Comparison of ENCODE assay signal across 18 cellular contexts in the genomic region with DNA sequence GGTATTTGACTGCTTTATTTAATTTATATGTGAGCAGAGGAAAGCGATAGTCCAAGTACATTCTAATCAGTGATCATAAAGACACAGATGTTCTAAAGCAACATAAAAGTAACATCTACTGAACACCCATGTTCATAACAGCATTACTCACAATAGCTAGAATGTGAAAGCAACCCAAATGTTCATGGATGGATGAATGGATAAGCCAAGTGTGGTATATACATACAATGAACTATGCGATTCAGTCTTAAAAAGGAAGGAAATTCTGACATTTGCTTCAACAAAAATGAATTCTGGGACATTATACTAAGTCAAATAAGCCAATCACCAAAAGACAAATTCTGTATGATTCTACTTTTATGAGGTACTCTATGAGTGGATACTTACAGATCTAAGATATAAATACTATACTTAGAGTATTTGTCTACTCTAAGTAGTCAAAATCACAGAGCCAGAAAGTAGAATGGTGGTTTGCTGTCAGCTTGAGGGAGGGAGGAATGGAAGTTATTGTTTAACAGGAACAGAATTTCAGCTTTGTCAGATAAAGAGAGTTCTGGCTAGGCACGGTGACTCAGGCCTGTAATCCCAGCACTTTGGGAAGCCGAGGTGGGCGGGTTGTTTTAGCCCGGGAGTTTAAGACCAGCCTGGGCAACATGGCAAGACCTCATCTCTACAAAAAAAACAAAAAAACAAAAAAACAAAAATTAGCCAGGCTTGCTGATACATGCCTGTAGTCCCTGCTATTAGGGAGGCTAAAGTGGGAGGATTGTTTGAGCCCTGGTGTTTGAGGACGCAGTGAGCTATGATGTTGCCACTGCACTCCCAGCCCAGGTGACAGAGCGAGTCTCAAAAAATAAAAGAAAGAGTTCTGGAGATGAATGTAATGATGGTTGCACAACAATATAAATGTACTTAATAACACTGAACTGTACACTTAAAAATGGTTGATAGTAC.
DNase-seq lines count a peak whose midpoint lies in the region; ATAC-seq, FAIRE-seq and TF ChIP-seq lines count a peak whose summit lies in the region.
"Had no signal": no experiment of that assay in that cellular context is flagged by ENCODE, and none has a peak within 500 bp of the region (broad histone marks: within the 10 kb centered on the region; RNA-seq: fewer than 3 reads in every experiment).

No MANE protein-coding gene starts in this region.

- peak overlapping the region; percentile 70 for H3K4me3 Mint-ChIP-seq in Caco-2 (ENCODE audit: unreplicated experiment)
- H3K4me3 Mint-ChIP-seq in natural killer cell treated with Interleukin-12 subunit alpha and Interleukin-12 subunit beta and Interleukin-15 and Interleukin-18, amount 100 ng/mL, for 72 hours = no peak overlapping the region
- H3K4me3 Mint-ChIP-seq: neural progenitor cell had no signal

- peak; percentile 85 for FAIRE-seq in endothelial cell of umbilical vein (lab: Jason Lieb, UNC)
- FAIRE-seq: D721Med had no signal

- H3K27me3 ChIP-seq in Caco-2 (replicated peaks; ENCODE audit: control insufficient read depth, insufficient read depth, low read length) (no peaks in the 10 kb centered on the region), endothelial cell of umbilical vein (ENCODE audit: control insufficient read depth in 2 of 2, insufficient read depth in 2 of 2, low read length in 2 of 2) (no peaks in the 10 kb centered on the region), left lung (no peaks in the 10 kb centered on the region)
- H3K27me3 ChIP-seq: heart right ventricle, neural progenitor cell, sigmoid colon had no signal

- H3K4me1 ChIP-seq in Caco-2 = peaks cover 79% of the 10 kb centered on the region
- H3K4me1 ChIP-seq in endothelial cell of umbilical vein (ENCODE audit: control insufficient read depth, extremely low read depth, insufficient read depth, low read length) = peaks cover 52% of the 10 kb centered on the region
- H3K4me1 ChIP-seq in left lung = peaks cover 0 to 7% of the 10 kb centered on the region in 2 donors
- H3K4me1 ChIP-seq: lower lobe of right lung, sigmoid colon had no signal

- H3K79me2 ChIP-seq in endothelial cell of umbilical vein (ENCODE audit: control insufficient read depth, insufficient read depth, low read length) = no peaks in the 10 kb centered on the region

- no peak overlapping the region for H3K27ac ChIP-seq in endothelial cell of umbilical vein (ENCODE audit: insufficient read depth, low read depth, low read length)
- H3K27ac ChIP-seq in left lung = no peak overlapping the region
- H3K27ac ChIP-seq: lower lobe of right lung, neural progenitor cell, sigmoid colon had no signal

- H3K4me1 Mint-ChIP-seq in Caco-2 (ENCODE audit: low read depth, unreplicated experiment) = peaks cover 37% of the 10 kb centered on the region
- H3K4me1 Mint-ChIP-seq in natural killer cell treated with Interleukin-12 subunit alpha and Interleukin-12 subunit beta and Interleukin-15 and Interleukin-18, amount 100 ng/mL, for 72 hours (ENCODE audit: low read depth in 2 of 2) = no peaks in the 10 kb centered on the region

- no peaks in the 10 kb centered on the region for H3K36me3 ChIP-seq in Caco-2 (ENCODE audit: control insufficient read depth, insufficient read depth, low read length)
- no peaks in the 10 kb centered on the region for H3K36me3 ChIP-seq in endothelial cell of umbilical vein (ENCODE audit: control insufficient read depth in 2 of 2, extremely low read depth in 1 of 2, insufficient read depth in 2 of 2, low read length in 2 of 2)
- no peaks in the 10 kb centered on the region for H3K36me3 ChIP-seq in left lung
- H3K36me3 ChIP-seq: heart right ventricle, lower lobe of right lung, neural progenitor cell, sigmoid colon had no signal

- peak; percentile 53 for ATAC-seq in left lung
- ATAC-seq in natural killer cell treated with Interleukin-12 subunit alpha and Interleukin-12 subunit beta and Interleukin-15 and Interleukin-18, amount 100 ng/mL, for 72 hours = no peak
- ATAC-seq: heart right ventricle had no signal

- peak; percentile 56 to 68 for DNase-seq in Caco-2
- DNase-seq in M059J (ENCODE audit: low read depth) = peak; percentile 71
- DNase-seq in endothelial cell of umbilical vein (ENCODE audit: low read depth, low spot score) = peak; percentile 56
- DNase-seq in left lung = no peak
- no peak for DNase-seq in C1 segment of cervical spinal cord (lab: John Stamatoyannopoulos, UW)
- no peak for DNase-seq in natural killer cell treated with Interleukin-12 subunit alpha and Interleukin-12 subunit beta and Interleukin-15 and Interleukin-18, amount 100 ng/mL, for 72 hours (ENCODE audit: low spot score)
- no peak for DNase-seq in lower leg skin (ENCODE audit: low spot score in 2 of 2)
- DNase-seq in activated CD4-positive, alpha-beta T cell treated with anti-CD3 and anti-CD28 coated beads, Interleukin-2, amount 50 U/mL, for 4 hours = no peak
- DNase-seq: activated naive CD4-positive, alpha-beta T cell treated with Interleukin-2 at 50 U/mL for 16 hours; caudate nucleus; heart right ventricle; lower lobe of right lung; NCI-H1436 treated with DMSO at 0.1 percent for 48 hours; NCI-H446 treated with DMSO at 0.1 percent for 48 hours; sigmoid colon; stimulated activated naive CD4-positive, alpha-beta T cell had no signal

- no peak overlapping the region for H3K4me3 ChIP-seq in Caco-2 (ENCODE audit: low read depth, low read length)
- H3K4me3 ChIP-seq in endothelial cell of umbilical vein (replicated peaks in 1 of 3; ENCODE audit: insufficient read depth in 1 of 3, low read depth in 1 of 3, low read length in 3 of 3) = no peak overlapping the region
- no peak overlapping the region for H3K4me3 ChIP-seq in left lung
- no peak overlapping the region for H3K4me3 ChIP-seq in lower leg skin (ENCODE audit: low read depth, poor library complexity, severe bottlenecking)
- H3K4me3 ChIP-seq: heart right ventricle, lower lobe of right lung, neural progenitor cell, sigmoid colon had no signal

- peak overlapping the region; percentile 90 for H3K27ac Mint-ChIP-seq in Caco-2 (ENCODE audit: unreplicated experiment)
- no peak overlapping the region for H3K27ac Mint-ChIP-seq in natural killer cell treated with Interleukin-12 subunit alpha and Interleukin-12 subunit beta and Interleukin-15 and Interleukin-18, amount 100 ng/mL, for 72 hours
- H3K27ac Mint-ChIP-seq: neural progenitor cell had no signal

- POLR2A ChIA-PET in Caco-2 (lab: Charles Lee) = no interaction called here
- POLR2A ChIA-PET in endothelial cell of umbilical vein (lab: Charles Lee) = interaction anchor here (0.8 to 1.1 kb wide), 5 partner anchors 10 to 80 kb away, joined by 3 to 4 read pairs (median 3); a partner anchor contains a TSS

- TF ChIP-seq POLR2A in endothelial cell of umbilical vein (IDR thresholded peaks at IDR 0.05; ENCODE audit: low read depth, low read length) (no peak), lower leg skin (IDR thresholded peaks at IDR 0.05) (no peak)

- H3K9ac ChIP-seq in endothelial cell of umbilical vein (replicated peaks; ENCODE audit: extremely low read depth, insufficient read depth, low read length) = no peak overlapping the region
- H3K9ac ChIP-seq: neural progenitor cell had no signal

- H3K9me3 ChIP-seq in Caco-2 = no peaks in the 10 kb centered on the region
- H3K9me3 ChIP-seq in endothelial cell of umbilical vein (replicated peaks; ENCODE audit: control insufficient read depth, insufficient read depth, low read length) = no peaks in the 10 kb centered on the region
- H3K9me3 ChIP-seq in left lung = no peaks in the 10 kb centered on the region
- H3K9me3 ChIP-seq: heart right ventricle, lower lobe of right lung, sigmoid colon had no signal

- WGBS in lower leg skin, 2 donors = 88% methylated on average over 8 of the region's 8 CpGs

- TF ChIP-seq CTCF in Caco-2 (IDR thresholded peaks at IDR 0.05; ENCODE audit: insufficient read depth in 1 of 2, low read depth in 1 of 2, low read length in 1 of 2, severe bottlenecking in 1 of 2, unreplicated experiment in 1 of 2) (no peak), endothelial cell of umbilical vein (IDR thresholded peaks at IDR 0.05; ENCODE audit: extremely low read depth in 1 of 2, insufficient read depth in 1 of 2, low read depth in 1 of 2, low read length in 2 of 2) (no peak), left lung (IDR thresholded peaks at IDR 0.05) (no peak), lower leg skin (IDR thresholded peaks at IDR 0.05) (no peak)

- no TSS peak for BruUV-seq in Caco-2 (replicated peaks; lab: Mats Ljungman, UMichigan)
- no TSS peak for BruUV-seq in endothelial cell of umbilical vein (replicated peaks; lab: Mats Ljungman, UMichigan)

- no peak overlapping the region for H2AFZ ChIP-seq in endothelial cell of umbilical vein (ENCODE audit: low read depth, low read length)

- CTCF ChIA-PET in Caco-2 (lab: Charles Lee) = interaction anchor here (0.8 to 1.4 kb wide), 3 partner anchors 16 to 19 kb away, joined by 3 to 11 read pairs (median 3); no protein-coding TSS in a partner anchor
- CTCF ChIA-PET in endothelial cell of umbilical vein (lab: Charles Lee) = interaction anchor here (0.8 to 2.5 kb wide), 9 partner anchors 10 to 272 kb away, joined by 3 to 9 read pairs (median 4); no protein-coding TSS in a partner anchor

- intact Hi-C loops in Caco-2 (cut with micrococcal nuclease; ENCODE audit: unreplicated experiment) (loop anchor here (2.0 kb wide), 1 partner anchor 248 kb away; no protein-coding TSS in a partner anchor), endothelial cell of umbilical vein (cut with micrococcal nuclease) (no loop called here), left lung (cut with DNase I) (no loop called here), lower leg skin (cut with DNase I; ENCODE audit: low total_unique reads) (no loop called here)

- no peaks in the 10 kb centered on the region for H3K9me3 Mint-ChIP-seq in Caco-2 (ENCODE audit: unreplicated experiment)
- H3K9me3 Mint-ChIP-seq in natural killer cell treated with Interleukin-12 subunit alpha and Interleukin-12 subunit beta and Interleukin-15 and Interleukin-18, amount 100 ng/mL, for 72 hours = no peaks in the 10 kb centered on the region
- H3K9me3 Mint-ChIP-seq: neural progenitor cell had no signal

- dilution Hi-C loops in endothelial cell of umbilical vein (cut with MboI; ENCODE audit: extremely low pct_ligation_motif_present, low sequenced_read_pairs) = no loop called here

- H3K27me3 Mint-ChIP-seq in Caco-2 (ENCODE audit: insufficient read depth, unreplicated experiment) = no peaks in the 10 kb centered on the region
- peaks cover 14 to 17% of the 10 kb centered on the region in 2 donors for H3K27me3 Mint-ChIP-seq in natural killer cell treated with Interleukin-12 subunit alpha and Interleukin-12 subunit beta and Interleukin-15 and Interleukin-18, amount 100 ng/mL, for 72 hours

- H4K20me1 ChIP-seq in endothelial cell of umbilical vein (replicated peaks; ENCODE audit: control insufficient read depth, extremely low read depth, insufficient read depth, low read length) = no peaks in the 10 kb centered on the region

- H3K36me3 Mint-ChIP-seq in Caco-2 (ENCODE audit: insufficient read depth, unreplicated experiment) = no peaks in the 10 kb centered on the region
- H3K36me3 Mint-ChIP-seq in natural killer cell treated with Interleukin-12 subunit alpha and Interleukin-12 subunit beta and Interleukin-15 and Interleukin-18, amount 100 ng/mL, for 72 hours = no peaks in the 10 kb centered on the region
- H3K36me3 Mint-ChIP-seq: neural progenitor cell had no signal

- no peak overlapping the region for H3K4me2 ChIP-seq in endothelial cell of umbilical vein (ENCODE audit: insufficient read depth, low read length)
- H3K4me2 ChIP-seq: neural progenitor cell had no signal

- H3K9me1 ChIP-seq in endothelial cell of umbilical vein (replicated peaks; ENCODE audit: control insufficient read depth, extremely low read depth, insufficient read depth, low read length) = no peaks in the 10 kb centered on the region

Comparison
In these comparisons a context has a peak if more than half of its experiments do, and no peak if none do; other contexts are left out.
1. DNase-seq: peak in Caco-2 (2 of 2), M059J (single experiment) and endothelial cell of umbilical vein (single experiment); none in left lung (0 of 2), C1 segment of cervical spinal cord (0 of 14), natural killer cell treated with Interleukin-12 subunit alpha and Interleukin-12 subunit beta and Interleukin-15 and Interleukin-18, amount 100 ng/mL, for 72 hours (single experiment), lower leg skin (0 of 2) and activated CD4-positive, alpha-beta T cell treated with anti-CD3 and anti-CD28 coated beads, Interleukin-2, amount 50 U/mL, for 4 hours (0 of 2).